Comparison of ENCODE assay signal across 8 cellular contexts in the genomic region with DNA sequence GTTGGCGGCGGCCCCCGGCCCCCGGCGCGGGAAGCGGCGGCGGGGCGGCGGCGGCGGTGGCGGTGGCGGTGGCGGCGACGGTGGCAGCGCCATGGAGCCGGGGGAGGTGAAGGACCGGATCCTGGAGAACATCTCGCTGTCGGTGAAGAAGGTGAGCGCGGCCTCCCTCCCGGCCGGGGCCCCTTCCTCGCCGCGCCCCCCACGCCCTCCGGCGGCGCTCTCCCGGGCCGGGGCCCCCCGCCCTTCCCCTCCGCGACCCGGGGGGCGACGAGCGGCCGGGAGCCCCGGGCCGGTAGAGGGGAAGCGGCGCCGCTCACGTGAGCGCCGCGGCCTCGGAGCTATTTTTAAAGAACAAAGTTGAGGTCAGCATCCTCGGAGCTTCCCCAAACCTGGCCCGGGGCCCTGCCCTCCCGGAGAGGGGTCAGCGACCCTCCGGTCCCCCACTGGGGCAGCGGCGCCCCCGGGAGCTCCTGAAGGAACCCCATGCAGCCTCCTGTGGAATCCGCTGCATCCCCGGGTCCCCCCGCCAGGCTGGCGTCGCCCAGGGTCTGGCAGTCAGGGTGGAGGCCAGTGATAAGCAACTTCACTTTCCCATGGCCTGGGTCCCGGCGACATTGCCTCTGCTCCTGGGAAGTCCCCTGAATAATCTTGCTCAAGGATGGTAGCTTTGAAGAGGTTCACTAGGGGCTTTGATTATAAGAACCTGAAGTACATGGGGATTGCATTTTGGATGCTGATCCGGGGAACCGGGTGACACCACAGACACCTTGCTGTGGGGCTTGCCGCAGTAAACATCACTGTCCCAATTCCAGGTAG. TPM values are rescaled to one million over a fixed set of nuclear protein-coding genes. Genes with fewer than 3 reads are reported as not detected.
A peak's percentile ranks its signal among the peaks of the same experiment; 100 is the strongest.
DNase-seq lines count a peak whose midpoint lies in the region; ATAC-seq and TF ChIP-seq lines count a peak whose summit lies in the region.

No MANE protein-coding gene starts in this region.

- H3K4me3 Mint-ChIP-seq in activated T-cell treated with anti-CD3 and anti-CD28 coated beads, Interleukin-2, amount 50 U/mL, for 72 hours, result peak overlapping the region; percentile 87 to 92
- peak overlapping the region; percentile 95 for H3K4me3 Mint-ChIP-seq in neural progenitor cell

- H2AFZ ChIP-seq in neural progenitor cell (replicated peaks), result peak overlapping the region; percentile 87

- H3K9ac ChIP-seq in neural progenitor cell, result peak overlapping the region; percentile 15

- TF ChIP-seq CTCF in fibroblast of villous mesenchyme (IDR thresholded peaks at IDR 0.05; ENCODE audit: insufficient read depth, low read depth, low read length) (peak; percentile 25), neural progenitor cell (IDR thresholded peaks at IDR 0.05) (peak; percentile 4)

- H3K4me3 ChIP-seq in MG63 (peak overlapping the region; percentile 80), fibroblast of villous mesenchyme (ENCODE audit: low read depth, low read length) (peak overlapping the region; percentile 85), neural progenitor cell (peak overlapping the region; percentile 88)

- H3K36me3 ChIP-seq in MG63 (no peaks in the 10 kb centered on the region), neural progenitor cell (no peaks in the 10 kb centered on the region)

- ATAC-seq in GM18868 (IDR thresholded peaks at IDR 0.05; ENCODE audit: unreplicated experiment), result peak; percentile 24
- ATAC-seq in activated T-cell treated with anti-CD3 and anti-CD28 coated beads, Interleukin-2, amount 50 U/mL, for 72 hours (replicated peaks in 1 of 2), result peak; percentile 20 to 27
- ATAC-seq in GM18517 (IDR thresholded peaks at IDR 0.05; ENCODE audit: unreplicated experiment), result no peak

- H3F3A ChIP-seq in neural progenitor cell (ENCODE audit: low read depth), result no peaks in the 10 kb centered on the region

- H3K79me2 ChIP-seq in neural progenitor cell (ENCODE audit: low read depth), result peaks cover 55% of the 10 kb centered on the region

- peaks cover 4 to 11% of the 10 kb centered on the region in 2 donors for H3K36me3 Mint-ChIP-seq in activated T-cell treated with anti-CD3 and anti-CD28 coated beads, Interleukin-2, amount 50 U/mL, for 72 hours (ENCODE audit: insufficient read depth in 2 of 2)
- H3K36me3 Mint-ChIP-seq in neural progenitor cell, result peaks cover 20% of the 10 kb centered on the region

- peak overlapping the region; percentile 75 for H3K27ac Mint-ChIP-seq in activated T-cell treated with anti-CD3 and anti-CD28 coated beads, Interleukin-2, amount 50 U/mL, for 72 hours
- H3K27ac Mint-ChIP-seq in neural progenitor cell, result peak overlapping the region; percentile 95

- peaks cover 11% of the 10 kb centered on the region for H3K4me1 ChIP-seq in neural progenitor cell

- H3K4me1 Mint-ChIP-seq in activated T-cell treated with anti-CD3 and anti-CD28 coated beads, Interleukin-2, amount 50 U/mL, for 72 hours (ENCODE audit: low read depth), result peaks cover 53% of the 10 kb centered on the region
- H3K4me1 Mint-ChIP-seq in neural progenitor cell, result peaks cover 17% of the 10 kb centered on the region

- no peaks in the 10 kb centered on the region for H3K9me3 ChIP-seq in MG63
- no peaks in the 10 kb centered on the region for H3K9me3 ChIP-seq in neural progenitor cell (ENCODE audit: low read depth)

- no peaks in the 10 kb centered on the region for H3K9me3 Mint-ChIP-seq in activated T-cell treated with anti-CD3 and anti-CD28 coated beads, Interleukin-2, amount 50 U/mL, for 72 hours
- no peaks in the 10 kb centered on the region for H3K9me3 Mint-ChIP-seq in neural progenitor cell

- peaks cover 20% of the 10 kb centered on the region for H4K20me1 ChIP-seq in neural progenitor cell (ENCODE audit: low read depth)

- H3K27me3 Mint-ChIP-seq in activated T-cell treated with anti-CD3 and anti-CD28 coated beads, Interleukin-2, amount 50 U/mL, for 72 hours (ENCODE audit: low read depth), result no peaks in the 10 kb centered on the region
- H3K27me3 Mint-ChIP-seq in neural progenitor cell (ENCODE audit: insufficient read depth, low read depth), result peaks cover 4% of the 10 kb centered on the region

- H3K4me2 ChIP-seq in neural progenitor cell, result peak overlapping the region; percentile 98

- H3K27me3 ChIP-seq in MG63 (no peaks in the 10 kb centered on the region), neural progenitor cell (no peaks in the 10 kb centered on the region)

- H3K27ac ChIP-seq in neural progenitor cell, result no peak overlapping the region

- DNase-seq in AG08395 (ENCODE audit: low spot score) (peak; percentile 61), MG63 (peak; percentile 39), fibroblast of villous mesenchyme (ENCODE audit: low read depth) (peak; percentile 42), neural progenitor cell (ENCODE audit: low spot score) (peak; percentile 54), inferior parietal cortex (ENCODE audit: extremely low spot score) (no peak)
- peak; percentile 38 for DNase-seq in activated T-cell treated with anti-CD3 and anti-CD28 coated beads, Interleukin-2, amount 50 U/mL, for 72 hours

RNA-seq across cellular contexts. Expression of a gene that starts 0.6 kb away (rescaled TPM):
- total RNA-seq in MG63 (2014; rRNA removed; shearing (Covaris generic); ENCODE audit: low replicate concordance), result 22.8 and 32.6 TPM in 2 replicates
- total RNA-seq in activated T-cell treated with anti-CD3 and anti-CD28 coated beads, Interleukin-2, amount 50 U/mL, for 72 hours, result 10 to 100 TPM; 79.7 to 82.7 TPM
- 54.0 and 61.8 TPM in 2 replicates for total RNA-seq in fibroblast of villous mesenchyme
- 16.7 and 42.2 TPM in 2 replicates for total RNA-seq in neural progenitor cell (ENCODE audit: low replicate concordance)

RNA-seq across cellular contexts. Expression of a gene that starts 51.4 kb away (rescaled TPM):
- total RNA-seq in MG63 (2014; rRNA removed; shearing (Covaris generic); ENCODE audit: low replicate concordance), result not detected in 2 replicates
- total RNA-seq in activated T-cell treated with anti-CD3 and anti-CD28 coated beads, Interleukin-2, amount 50 U/mL, for 72 hours, result 1 to 10 TPM; 2.5 to 3.0 TPM
- total RNA-seq in fibroblast of villous mesenchyme (under 0.01 and 0.43 TPM in 2 replicates), neural progenitor cell (ENCODE audit: low replicate concordance) (0.34 and 2.2 TPM in 2 replicates)

RNA-seq across cellular contexts. Expression of a gene that starts 57.6 kb away (rescaled TPM):
- not detected in 2 replicates for total RNA-seq in MG63 (2014; rRNA removed; shearing (Covaris generic); ENCODE audit: low replicate concordance)
- total RNA-seq in activated T-cell treated with anti-CD3 and anti-CD28 coated beads, Interleukin-2, amount 50 U/mL, for 72 hours, result under 1 TPM in 1 of 2 donors, not detected in 1; 0.49 TPM
- total RNA-seq in fibroblast of villous mesenchyme (not detected in 2 replicates), neural progenitor cell (ENCODE audit: low replicate concordance) (0.56 TPM in 1 of 2 replicates, not detected in the other)
